ENCODE assay signal across 9 cellular contexts in genomic region chr1:19704247-19705113, GRCh38. TPM values are rescaled to one million over a fixed set of nuclear protein-coding genes. Genes with fewer than 3 reads are reported as not detected.
DNase-seq lines count a peak whose midpoint lies in the region; ATAC-seq and TF ChIP-seq lines count a peak whose summit lies in the region.
"Had no signal": no experiment of that assay in that cellular context is flagged by ENCODE, and none has a peak within 500 bp of the region (broad histone marks: within the 10 kb centered on the region; RNA-seq: fewer than 3 reads in every experiment).

No MANE protein-coding gene starts in this region.

- 10 to 11% methylated on average over 15 to 19 of the region's 19 CpGs for WGBS in testis, 2 donors

- CTCF ChIA-PET in CD8-positive, alpha-beta memory T cell (lab: Charles Lee): interaction anchor here (0.7 to 10.8 kb wide), 16 partner anchors 9 to 457 kb away, joined by 3 to 168 read pairs (median 8); partner anchors contain the start of gene HTR6

- no peaks in the 10 kb centered on the region for H3K27me3 ChIP-seq in CD8-positive, alpha-beta memory T cell (ENCODE audit: insufficient read depth, low read length, poor library complexity, severe bottlenecking)
- H3K27me3 ChIP-seq in neural progenitor cell: no peaks in the 10 kb centered on the region
- no peaks in the 10 kb centered on the region for H3K27me3 ChIP-seq in testis

- no peaks in the 10 kb centered on the region for H4K20me1 ChIP-seq in neural progenitor cell (ENCODE audit: low read depth)

- no peak overlapping the region for H3K4me3 ChIP-seq in CD8-positive, alpha-beta memory T cell (ENCODE audit: low read length)
- H3K4me3 ChIP-seq in fibroblast of villous mesenchyme (ENCODE audit: low read depth, low read length) (no peak overlapping the region), neural progenitor cell (no peak overlapping the region), testis (no peak overlapping the region)

- intact Hi-C loops in testis (cut with DNase I; ENCODE audit: low total_unique reads): no loop called here

- H3K36me3 Mint-ChIP-seq in CD8-positive, alpha-beta memory T cell: peaks cover 0 to 34% (median 0%) of the 10 kb centered on the region in 3 donors
- peaks cover 5% of the 10 kb centered on the region for H3K36me3 Mint-ChIP-seq in activated T-helper 17 cell treated with anti-CD3 and anti-CD28 coated beads, Interleukin-2, amount 50 U/mL, for 72 hours (ENCODE audit: low read depth)
- no peaks in the 10 kb centered on the region for H3K36me3 Mint-ChIP-seq in neural progenitor cell

- ATAC-seq in activated T-helper 17 cell treated with anti-CD3 and anti-CD28 coated beads, Interleukin-2, amount 50 U/mL, for 72 hours (replicated peaks): peak; percentile 63
- no peak for ATAC-seq in GM19467 (IDR thresholded peaks at IDR 0.05; ENCODE audit: unreplicated experiment)

- H3K9me3 Mint-ChIP-seq in CD8-positive, alpha-beta memory T cell: no peaks in the 10 kb centered on the region
- no peaks in the 10 kb centered on the region for H3K9me3 Mint-ChIP-seq in activated T-helper 17 cell treated with anti-CD3 and anti-CD28 coated beads, Interleukin-2, amount 50 U/mL, for 72 hours
- H3K9me3 Mint-ChIP-seq in neural progenitor cell: no peaks in the 10 kb centered on the region

- no peaks in the 10 kb centered on the region for H3K36me3 ChIP-seq in CD8-positive, alpha-beta memory T cell (ENCODE audit: insufficient read depth, low read length)
- H3K36me3 ChIP-seq in neural progenitor cell (no peaks in the 10 kb centered on the region), testis (ENCODE audit: low read depth, missing control alignments) (no peaks in the 10 kb centered on the region)

- H3K79me2 ChIP-seq in neural progenitor cell (ENCODE audit: low read depth): no peaks in the 10 kb centered on the region

- H3K9me3 ChIP-seq in CD8-positive, alpha-beta memory T cell (ENCODE audit: low read length): no peaks in the 10 kb centered on the region
- H3K9me3 ChIP-seq in neural progenitor cell (ENCODE audit: low read depth) (no peaks in the 10 kb centered on the region), testis (no peaks in the 10 kb centered on the region)

- POLR2A ChIA-PET in CD8-positive, alpha-beta memory T cell (lab: Charles Lee): interaction anchor here (0.5 kb wide), 1 partner anchor 45 kb away, joined by 3 read pairs; no protein-coding TSS in a partner anchor

- H3K27ac Mint-ChIP-seq in CD8-positive, alpha-beta memory T cell: peak overlapping the region in 1 of 8 donors; percentile 89
- no peak overlapping the region for H3K27ac Mint-ChIP-seq in activated T-helper 17 cell treated with anti-CD3 and anti-CD28 coated beads, Interleukin-2, amount 50 U/mL, for 72 hours
- no peak overlapping the region for H3K27ac Mint-ChIP-seq in neural progenitor cell

- no peak overlapping the region for H3K4me3 Mint-ChIP-seq in CD8-positive, alpha-beta memory T cell
- H3K4me3 Mint-ChIP-seq in activated T-helper 17 cell treated with anti-CD3 and anti-CD28 coated beads, Interleukin-2, amount 50 U/mL, for 72 hours: no peak overlapping the region
- H3K4me3 Mint-ChIP-seq in neural progenitor cell: peak overlapping the region; percentile 62

- H3K27me3 Mint-ChIP-seq in CD8-positive, alpha-beta memory T cell: no peaks in the 10 kb centered on the region
- no peaks in the 10 kb centered on the region for H3K27me3 Mint-ChIP-seq in activated T-helper 17 cell treated with anti-CD3 and anti-CD28 coated beads, Interleukin-2, amount 50 U/mL, for 72 hours
- peaks cover 2% of the 10 kb centered on the region for H3K27me3 Mint-ChIP-seq in neural progenitor cell (ENCODE audit: insufficient read depth, low read depth)

- peaks cover 2 to 12% (median 6%) of the 10 kb centered on the region in 3 donors for H3K4me1 Mint-ChIP-seq in CD8-positive, alpha-beta memory T cell
- H3K4me1 Mint-ChIP-seq in activated T-helper 17 cell treated with anti-CD3 and anti-CD28 coated beads, Interleukin-2, amount 50 U/mL, for 72 hours: no peaks in the 10 kb centered on the region
- peaks cover 28% of the 10 kb centered on the region for H3K4me1 Mint-ChIP-seq in neural progenitor cell

- DNase-seq in CD8-positive, alpha-beta memory T cell: peak; percentile 27 to 70 (median 49)
- DNase-seq in HCEC 1CT: peak; percentile 68
- peak; percentile 5 for DNase-seq in OCI-M2 (lab: John Stamatoyannopoulos, UW; ENCODE audit: unreplicated experiment)
- DNase-seq in fibroblast of villous mesenchyme (ENCODE audit: low read depth): peak; percentile 68
- peak; percentile 84 for DNase-seq in neural progenitor cell (ENCODE audit: low spot score)
- peak; percentile 89 for DNase-seq in testis

- H3K4me1 ChIP-seq in CD8-positive, alpha-beta memory T cell (ENCODE audit: insufficient read depth, low read length): peaks cover 12% of the 10 kb centered on the region
- H3K4me1 ChIP-seq in neural progenitor cell (peaks cover 11% of the 10 kb centered on the region), testis (peaks cover 9% of the 10 kb centered on the region)

- peak overlapping the region; percentile 22 for H2AFZ ChIP-seq in neural progenitor cell (replicated peaks)

- no peak overlapping the region for H3K27ac ChIP-seq in CD8-positive, alpha-beta memory T cell (ENCODE audit: low read depth, low read length)
- no peak overlapping the region for H3K27ac ChIP-seq in neural progenitor cell
- no peak overlapping the region for H3K27ac ChIP-seq in testis

- peak overlapping the region; percentile 24 for H3K4me2 ChIP-seq in neural progenitor cell

- peak; percentile 94 for TF ChIP-seq CTCF in fibroblast of villous mesenchyme (IDR thresholded peaks at IDR 0.05; ENCODE audit: insufficient read depth, low read depth, low read length)
- peak; percentile 85 for TF ChIP-seq CTCF in neural progenitor cell (IDR thresholded peaks at IDR 0.05)
- peak; percentile 61 to 93 (median 83) for TF ChIP-seq CTCF in testis (IDR thresholded peaks at IDR 0.05)

- peaks cover 16% of the 10 kb centered on the region for H3F3A ChIP-seq in neural progenitor cell (ENCODE audit: low read depth)

- TF ChIP-seq POLR2A in testis (IDR thresholded peaks at IDR 0.05): no peak

- H3K9ac ChIP-seq in neural progenitor cell: no peak overlapping the region

RNA-seq across cellular contexts. Expression of gene HTR6, which starts 39.8 kb away (rescaled TPM):
- not detected for total RNA-seq in CD8-positive, alpha-beta memory T cell
- not detected for polyA plus RNA-seq in CD8-positive, alpha-beta memory T cell
- total RNA-seq in activated T-helper 17 cell treated with anti-CD3 and anti-CD28 coated beads, Interleukin-2, amount 50 U/mL, for 72 hours: under 1 TPM in 1 of 2 donors, not detected in 1; 0.13 TPM
- not detected in 2 replicates for total RNA-seq in fibroblast of villous mesenchyme
- total RNA-seq in neural progenitor cell (ENCODE audit: low replicate concordance): 0.25 TPM in 1 of 2 replicates, not detected in the other
- total RNA-seq in testis: under 1 TPM; 0.55 to 0.68 TPM
- 0.21 TPM for polyA plus RNA-seq in testis (ENCODE audit: insufficient read depth, low read depth, low replicate concordance)
- total RNA-seq: activated CD8-positive, alpha-beta memory T cell treated with anti-CD3 and anti-CD28 coated beads for 36 hours had no signal

Comparison
In these comparisons a context has a peak if more than half of its experiments do, and no peak if none do; other contexts are left out.
1. DNase-seq: peak in every context shown above with its lines; median percentile 89 in testis; 84 in neural progenitor cell; 68 in HCEC 1CT; 68 in fibroblast of villous mesenchyme; 49 in CD8-positive, alpha-beta memory T cell; 5 in OCI-M2.